ENCODE assay signal across 8 cellular contexts in genomic region chr4:18020145-18020670, GRCh38. TPM values are rescaled to one million over a fixed set of nuclear protein-coding genes. Genes with fewer than 3 reads are reported as not detected.
DNase-seq lines count a peak whose midpoint lies in the region; ATAC-seq lines count a peak whose summit lies in the region.

No MANE protein-coding gene starts in this region.

- H3K27me3 ChIP-seq in MG63 (no peaks in the 10 kb centered on the region), adipocyte (replicated peaks; ENCODE audit: control insufficient read depth, insufficient read depth, low read length) (no peaks in the 10 kb centered on the region)

- H3K4me1 ChIP-seq in adipocyte (ENCODE audit: control insufficient read depth, insufficient read depth, low read length): peaks cover 12% of the 10 kb centered on the region

- ATAC-seq in GM21529 (IDR thresholded peaks at IDR 0.05; ENCODE audit: unreplicated experiment): no peak

- DNase-seq in GM03348 (ENCODE audit: low spot score): peak; percentile 20
- peak; percentile 5 for DNase-seq in MG63
- DNase-seq in adipocyte (ENCODE audit: low read depth): peak; percentile 49
- peak; percentile 4 for DNase-seq in stimulated activated CD4-positive, alpha-beta T cell treated with anti-CD3 and anti-CD28 coated beads, Interleukin-4, amount 100 ng/mL, for 1 hour
- DNase-seq in NCI-H1436 (lab: John Stamatoyannopoulos, UW): no peak
- DNase-seq in NCI-H526 treated with DMSO at 0.1 percent for 48 hours (lab: John Stamatoyannopoulos, UW): no peak

- no peaks in the 10 kb centered on the region for H3K9me3 ChIP-seq in MG63
- H3K9me3 ChIP-seq in adipocyte (ENCODE audit: control insufficient read depth, low read length): no peaks in the 10 kb centered on the region
- H3K9me3 ChIP-seq in iPS-18c (ENCODE audit: control insufficient read depth, insufficient read depth, low read length): no peaks in the 10 kb centered on the region

- H3K36me3 ChIP-seq in MG63 (no peaks in the 10 kb centered on the region), adipocyte (ENCODE audit: control insufficient read depth, insufficient read depth, low read length, severe bottlenecking) (no peaks in the 10 kb centered on the region)

- H3K4me3 ChIP-seq in MG63: peak overlapping the region; percentile 81
- peak overlapping the region; percentile 90 for H3K4me3 ChIP-seq in adipocyte (ENCODE audit: low read length)
- peak overlapping the region; percentile 69 for H3K4me3 ChIP-seq in iPS-18c (ENCODE audit: insufficient read depth, low read depth, low read length)

- H3K9ac ChIP-seq in adipocyte (ENCODE audit: low read length): peak overlapping the region; percentile 78

RNA-seq across cellular contexts. Expression of gene LCORL, which starts 1.3 kb away (rescaled TPM):
- 5.2 and 6.5 TPM in 2 replicates for total RNA-seq in MG63 (2014; rRNA removed; shearing (Covaris generic); ENCODE audit: low replicate concordance)

Comparison
In these comparisons a context has a peak if more than half of its experiments do, and no peak if none do; other contexts are left out.
1. DNase-seq: peak in GM03348 (single experiment), MG63 (single experiment), adipocyte (single experiment) and stimulated activated CD4-positive, alpha-beta T cell treated with anti-CD3 and anti-CD28 coated beads, Interleukin-4, amount 100 ng/mL, for 1 hour (single experiment); none in NCI-H1436 (single experiment) and NCI-H526 treated with DMSO at 0.1 percent for 48 hours (single experiment).
2. Peak in every context shown above with its lines, with median percentiles within 50 percentile points of each other: H3K4me3 ChIP-seq.